In the genomic region with DNA sequence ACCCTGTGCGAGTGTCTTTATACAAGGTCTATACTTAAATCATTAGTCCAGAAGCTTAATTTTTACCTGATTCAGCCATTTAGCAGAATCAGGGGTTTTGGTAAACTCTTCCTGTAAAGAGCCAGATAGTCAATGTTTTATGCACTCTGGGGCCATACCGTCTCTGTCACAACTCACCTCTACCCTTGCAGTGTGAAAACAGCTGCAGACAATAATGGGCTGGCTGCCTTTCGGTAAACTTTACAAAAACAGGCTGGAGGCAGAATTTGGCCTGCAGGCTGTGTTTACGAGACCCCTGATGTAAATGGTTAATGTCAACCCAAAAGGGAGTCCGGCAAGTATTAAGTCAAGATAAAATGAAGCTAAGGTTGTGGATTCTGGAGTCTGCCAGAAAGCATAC, we compare ENCODE assay signal across 15 cellular contexts.
"Had no signal": no experiment of that assay in that cellular context is flagged by ENCODE, and none has a peak within 500 bp of the region (broad histone marks: within the 10 kb centered on the region; RNA-seq: fewer than 3 reads in every experiment).

No MANE protein-coding gene starts in this region.

- H3K27ac ChIP-seq: cardiac muscle cell, hepatocyte, left lung, prostate gland, transverse colon had no signal

- ATAC-seq: activated naive CD4-positive, alpha-beta T cell treated with anti-CD3 and anti-CD28 coated beads, Interleukin-2, amount 50 U/mL, for 72 hours; left lung; mucosa of descending colon; natural killer cell had no signal

- H3K9me3 ChIP-seq: left lung, mucosa of descending colon, prostate gland, transverse colon had no signal

- H3K27ac Mint-ChIP-seq: activated naive CD4-positive, alpha-beta T cell treated with anti-CD3 and anti-CD28 coated beads, Interleukin-2, amount 50 U/mL, for 72 hours; natural killer cell had no signal

- H3K4me2 ChIP-seq: hepatocyte had no signal

- H3K36me3 ChIP-seq: cardiac muscle cell, prostate gland, transverse colon had no signal

- H3K9me3 Mint-ChIP-seq: activated naive CD4-positive, alpha-beta T cell treated with anti-CD3 and anti-CD28 coated beads, Interleukin-2, amount 50 U/mL, for 72 hours; natural killer cell had no signal

- H3K4me3 Mint-ChIP-seq: natural killer cell had no signal

- H3K4me1 ChIP-seq: prostate gland had no signal

- FAIRE-seq: keratinocyte, small intestine had no signal

- H3K27me3 ChIP-seq: hepatocyte, left lung, transverse colon had no signal

- H3K4me3 ChIP-seq: cardiac muscle cell, hepatocyte, left lung, mucosa of descending colon, prostate gland, transverse colon had no signal

- H2AFZ ChIP-seq: hepatocyte had no signal

- H3K79me2 ChIP-seq: hepatocyte had no signal

- DNase-seq: activated CD4-positive, alpha-beta T cell treated with anti-CD3 and anti-CD28 coated beads, Interleukin-2, amount 50 U/mL, for 48 hours; activated T-cell treated with anti-CD3 and anti-CD28 coated beads, Interleukin-2, amount 50 U/mL, for 1 hour; erythroblast; natural killer cell; small intestine; stimulated activated CD4-positive, alpha-beta T cell treated with anti-CD3 and anti-CD28 coated beads, Interleukin-4, amount 100 ng/mL, for 24 hours; stimulated activated naive CD4-positive, alpha-beta T cell; transverse colon had no signal
